In the genomic region with DNA sequence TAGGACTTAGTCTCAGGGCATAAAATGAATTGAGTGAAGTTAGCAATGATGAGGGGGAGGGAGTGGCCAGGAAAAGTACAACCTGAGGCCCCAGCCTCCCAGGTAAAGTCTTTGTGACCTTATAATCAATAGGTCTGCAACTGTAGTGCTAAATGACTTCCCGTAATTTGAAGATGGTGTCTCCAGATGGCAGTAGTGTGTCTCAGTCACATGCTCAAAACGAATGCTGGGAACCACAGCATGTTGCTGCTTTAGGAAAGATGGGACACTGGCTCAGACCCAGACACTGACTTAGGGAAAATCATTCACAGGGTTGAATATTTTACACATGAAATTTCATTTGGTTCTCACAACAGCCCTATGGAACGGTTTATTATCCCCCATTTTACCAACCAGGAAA, we compare ENCODE assay signal across 10 cellular contexts. TPM values are rescaled to one million over a fixed set of nuclear protein-coding genes. Genes with fewer than 3 reads are reported as not detected.
A peak's percentile ranks its signal among the peaks of the same experiment; 100 is the strongest.
DNase-seq lines count a peak whose midpoint lies in the region; ATAC-seq, FAIRE-seq and TF ChIP-seq lines count a peak whose summit lies in the region.
"Had no signal": no experiment of that assay in that cellular context is flagged by ENCODE, and none has a peak within 500 bp of the region (broad histone marks: within the 10 kb centered on the region; RNA-seq: fewer than 3 reads in every experiment).

No MANE protein-coding gene starts in this region.

- H3K36me3 ChIP-seq in H1 (ENCODE audit: control insufficient read depth in 2 of 4, insufficient read depth in 4 of 4, low read length in 3 of 4) (no peaks in the 10 kb centered on the region), smooth muscle cell (ENCODE audit: low read depth) (no peaks in the 10 kb centered on the region)

- H3K4me2 ChIP-seq in H1 (ENCODE audit: insufficient read depth in 1 of 2, low read depth in 2 of 2, low read length in 2 of 2) (no peak overlapping the region), smooth muscle cell (no peak overlapping the region)

- H3K4me1 ChIP-seq in H1 (replicated peaks in 1 of 4; ENCODE audit: control insufficient read depth in 3 of 4, insufficient read depth in 4 of 4, low read length in 3 of 4) = peaks cover 0 to 6% (median 0%) of the 10 kb centered on the region in 4 experiments; a peak in 2 of 7 replicates
- peaks cover 9% of the 10 kb centered on the region for H3K4me1 ChIP-seq in smooth muscle cell (ENCODE audit: low read depth)

- H3K27ac ChIP-seq in H1 (ENCODE audit: low read depth, low read length) = no peak overlapping the region
- H3K27ac ChIP-seq in smooth muscle cell (ENCODE audit: low read depth) = peak overlapping the region; percentile 61

- FAIRE-seq in H1 (lab: Jason Lieb, UNC) = peak; percentile 91

- no peak overlapping the region for H2BK20ac ChIP-seq in H1 (ENCODE audit: low read length)

- peaks cover 4 to 28% (median 22%) of the 10 kb centered on the region in 3 donors for H3K27me3 Mint-ChIP-seq in CD14-positive monocyte (ENCODE audit: low read depth in 3 of 3)

- H2BK5ac ChIP-seq in H1 (ENCODE audit: low read depth, low read length) = no peak overlapping the region

- no peak overlapping the region for H3K9ac ChIP-seq in H1 (replicated peaks in 1 of 4; ENCODE audit: extremely low read depth in 1 of 4, low read depth in 3 of 4, low read length in 3 of 4)
- H3K9ac ChIP-seq in smooth muscle cell (ENCODE audit: low read depth) = no peak overlapping the region

- H3K9me3 ChIP-seq in H1 (ENCODE audit: insufficient read depth in 2 of 2, low read depth in 1 of 2, low read length in 1 of 2) (no peaks in the 10 kb centered on the region), smooth muscle cell (replicated peaks; ENCODE audit: low read depth) (no peaks in the 10 kb centered on the region)

- no peaks in the 10 kb centered on the region for H3K4me1 Mint-ChIP-seq in CD14-positive monocyte

- H3K9me3 Mint-ChIP-seq in CD14-positive monocyte = peaks cover 0 to 3% (median 0%) of the 10 kb centered on the region in 7 donors
- H3K9me3 Mint-ChIP-seq: natural killer cell treated with Interleukin-12 subunit alpha and Interleukin-12 subunit beta and Interleukin-15 and Interleukin-18, amount 100 ng/mL, for 72 hours had no signal

- CTCF ChIA-PET in H1 (lab: Charles Lee; ENCODE audit: partially characterized antibody) = interaction anchor here (0.5 to 4.3 kb wide), 13 partner anchors 8 to 1895 kb away, joined by 3 to 22 read pairs (median 5); partner anchors contain the start of gene TSPAN6

- H3K18ac ChIP-seq in H1 (ENCODE audit: extremely low read depth, low read length) = no peak overlapping the region

- no peak overlapping the region for H2BK12ac ChIP-seq in H1 (ENCODE audit: low read depth, low read length)

- H3K4ac ChIP-seq in H1 (replicated peaks; ENCODE audit: insufficient read length, low read depth, low read length) = no peak overlapping the region

- H2AFZ ChIP-seq in H1 (ENCODE audit: low read length) = no peak overlapping the region
- no peak overlapping the region for H2AFZ ChIP-seq in smooth muscle cell (ENCODE audit: low read depth)

- TF ChIP-seq CTCF in H1 (IDR thresholded peaks at IDR 0.05; ENCODE audit: control extremely low read depth in 1 of 3, insufficient read depth in 1 of 3, low read depth in 1 of 3, low read length in 3 of 3) = peak in 2 of 3 experiments; percentile 25 to 53; a peak in 2 of 4 replicates
- TF ChIP-seq CTCF in smooth muscle cell (IDR thresholded peaks at IDR 0.05; ENCODE audit: borderline replicate concordance, insufficient read depth, poor library complexity, severe bottlenecking) = no peak
- TF ChIP-seq CTCF in CD14-positive monocyte (IDR thresholded peaks at IDR 0.05) = no peak

- H3K4me3 Mint-ChIP-seq in CD14-positive monocyte = no peak overlapping the region
- H3K4me3 Mint-ChIP-seq: natural killer cell treated with Interleukin-12 subunit alpha and Interleukin-12 subunit beta and Interleukin-15 and Interleukin-18, amount 100 ng/mL, for 72 hours had no signal

- H4K20me1 ChIP-seq in H1 (replicated peaks in 1 of 2; ENCODE audit: control insufficient read depth in 1 of 2, insufficient read depth in 2 of 2, low read length in 2 of 2) = no peaks in the 10 kb centered on the region
- no peaks in the 10 kb centered on the region for H4K20me1 ChIP-seq in smooth muscle cell (ENCODE audit: low read depth)

- DNase-seq in NCI-H1417 (lab: John Stamatoyannopoulos, UW) (peak in 2 of 3 experiments; percentile 8 to 27), NCI-H1417 treated with DMSO at 0.1 percent for 48 hours (lab: John Stamatoyannopoulos, UW) (no peak), NCI-H2227 treated with DMSO at 0.1 percent for 48 hours (lab: John Stamatoyannopoulos, UW) (peak; percentile 7), H1 (ENCODE audit: low read depth in 1 of 2, low spot score in 2 of 2) (no peak), smooth muscle cell (lab: John Stamatoyannopoulos, UW; ENCODE audit: unreplicated experiment) (no peak), T-helper 1 cell (no peak), CD14-positive monocyte (ENCODE audit: low spot score) (no peak)
- DNase-seq: activated T-cell treated with anti-CD3 and anti-CD28 coated beads, Interleukin-2, amount 50 U/mL, for 48 hours had no signal

- H3K36me3 Mint-ChIP-seq in CD14-positive monocyte = no peaks in the 10 kb centered on the region
- H3K36me3 Mint-ChIP-seq: natural killer cell treated with Interleukin-12 subunit alpha and Interleukin-12 subunit beta and Interleukin-15 and Interleukin-18, amount 100 ng/mL, for 72 hours had no signal

- no peak overlapping the region for H4K8ac ChIP-seq in H1 (ENCODE audit: extremely low read depth, insufficient read depth, low read length)

- no peak overlapping the region for H3K23ac ChIP-seq in H1 (ENCODE audit: insufficient read length)

- WGBS in H1 (ENCODE audit: extremely low coverage in 1 of 2, insufficient coverage in 1 of 2, insufficient read length in 1 of 2, insufficient replicate concordance in 2 of 2, low coverage in 1 of 2, low lambda C conversion rate in 2 of 2, missing lambda C conversion rate in 1 of 2), 2 experiments = 45% methylated on average over 3 of the region's 3 CpGs; no CpG with 5 or more reads in 1 of the 2 experiments
- 29% methylated on average over 3 of the region's 3 CpGs for WGBS in smooth muscle cell (ENCODE audit: low lambda C conversion rate)

- no peak overlapping the region for H2BK120ac ChIP-seq in H1 (replicated peaks; ENCODE audit: low read depth, low read length)

- H3K4me3 ChIP-seq in H1 (ENCODE audit: extremely low read depth in 1 of 4, insufficient read depth in 2 of 4, low read depth in 3 of 4, low read length in 4 of 4) (no peak overlapping the region), smooth muscle cell (no peak overlapping the region)

- ATAC-seq in GM21786 (IDR thresholded peaks at IDR 0.05; ENCODE audit: unreplicated experiment) = no peak
- ATAC-seq: natural killer cell treated with Interleukin-12 subunit alpha and Interleukin-12 subunit beta and Interleukin-15 and Interleukin-18, amount 100 ng/mL, for 72 hours had no signal

- H4K5ac ChIP-seq in H1 (ENCODE audit: insufficient read length, low read depth, low read length) = no peak overlapping the region

- POLR2A ChIA-PET in H1 (lab: Charles Lee; ENCODE audit: partially characterized antibody) = interaction anchor here (0.8 kb wide), 1 partner anchor 11 kb away, joined by 3 read pairs; no protein-coding TSS in a partner anchor

- no peak overlapping the region for H2AK5ac ChIP-seq in H1 (ENCODE audit: low read depth, low read length)

- no peak overlapping the region for H3K56ac ChIP-seq in H1 (replicated peaks; ENCODE audit: insufficient read length, low read depth, low read length)

- no peaks in the 10 kb centered on the region for H3K23me2 ChIP-seq in H1 (ENCODE audit: low read depth, low read length)

- TF ChIP-seq POLR2A in H1 (IDR thresholded peaks at IDR 0.05; ENCODE audit: control extremely low read depth in 1 of 2, low read depth in 2 of 2, low read length in 2 of 2) = no peak

- H4K91ac ChIP-seq in H1 (replicated peaks; ENCODE audit: insufficient read length, low read length) = no peak overlapping the region

- intact Hi-C loops in CD14-positive monocyte (cut with micrococcal nuclease) = no loop called here

- no peak overlapping the region for H2BK15ac ChIP-seq in H1 (ENCODE audit: low read length)

- H3K27ac Mint-ChIP-seq in CD14-positive monocyte = no peak overlapping the region
- H3K27ac Mint-ChIP-seq: natural killer cell treated with Interleukin-12 subunit alpha and Interleukin-12 subunit beta and Interleukin-15 and Interleukin-18, amount 100 ng/mL, for 72 hours had no signal

- TF ChIP-seq EP300 in H1 (IDR thresholded peaks at IDR 0.05; ENCODE audit: borderline replicate concordance in 1 of 2, low read depth in 2 of 2, low read length in 2 of 2) = no peak

- H3K79me1 ChIP-seq in H1 (ENCODE audit: low read depth, low read length) = no peaks in the 10 kb centered on the region

- no peak overlapping the region for H3K14ac ChIP-seq in H1 (ENCODE audit: insufficient read length)

- H3F3A ChIP-seq in smooth muscle cell (ENCODE audit: low read depth) = peaks cover 3% of the 10 kb centered on the region

- TF ChIP-seq RAD21 in H1 (IDR thresholded peaks at IDR 0.05 in 1 of 2, conservative IDR thresholded peaks at IDR 0.05 in 1 of 2; ENCODE audit: low read depth in 2 of 2, low read length in 2 of 2) = peak in 1 of 2 experiments; percentile 23; a peak in 1 of 4 replicates

- no peaks in the 10 kb centered on the region for H3K79me2 ChIP-seq in H1 (ENCODE audit: control insufficient read depth in 1 of 2, insufficient read depth in 2 of 2, low read length in 2 of 2)
- peaks cover 7% of the 10 kb centered on the region for H3K79me2 ChIP-seq in smooth muscle cell (ENCODE audit: low read depth)

- no peaks in the 10 kb centered on the region for H3K27me3 ChIP-seq in H1 (replicated peaks in 1 of 4; ENCODE audit: control insufficient read depth in 3 of 4, extremely low read depth in 1 of 4, insufficient read depth in 3 of 4, low read length in 3 of 4)
- H3K27me3 ChIP-seq in smooth muscle cell (ENCODE audit: low read depth) = no peaks in the 10 kb centered on the region

RNA-seq across cellular contexts. Expression of gene SRPX2, which starts 10.3 kb away (rescaled TPM):
- not detected in 2 replicates for total RNA-seq in H1 (2021; fragmentation: NEBNext Ultra II Directional; extraction: Animal tissue kit (Norgen Biotek cat#: 25700))
- polyA plus RNA-seq in H1 (2011; rRNA removed) (not detected in 2 replicates), smooth muscle cell (151 and 215 TPM in 2 replicates), CD14-positive monocyte (not detected)
- not detected for polyA plus RNA-seq in H1 (2011; cell fraction: cytosol; rRNA removed)
- 0.17 TPM for polyA plus RNA-seq in H1 (2011; cell fraction: nucleus; rRNA removed)
- polyA plus RNA-seq in H1 (2012, experiment 1 of 2) = 0.13 TPM in 1 of 4 replicates, not detected in the others
- not detected for polyA plus RNA-seq in H1 (2012, experiment 2 of 2)
- polyA plus RNA-seq in H1 (2013, experiment 1 of 2) = not detected
- polyA plus RNA-seq in H1 (2013, experiment 2 of 2) = not detected
- not detected in 2 replicates for polyA minus RNA-seq in H1 (2011; rRNA and poly(A)+ RNA removed)
- not detected for polyA minus RNA-seq in H1 (2011; cell fraction: cytosol; rRNA and poly(A)+ RNA removed)
- polyA minus RNA-seq in H1 (2011; cell fraction: nucleus; rRNA and poly(A)+ RNA removed) = not detected
- total RNA-seq in smooth muscle cell = 118 and 151 TPM in 2 replicates
- total RNA-seq: natural killer cell treated with Interleukin-12 subunit alpha and Interleukin-12 subunit beta and Interleukin-15 and Interleukin-18, amount 100 ng/mL, for 72 hours had no signal

RNA-seq across cellular contexts. Expression of gene TSPAN6, which starts 17.6 kb away (rescaled TPM):
- 56.8 and 58.1 TPM in 2 replicates for total RNA-seq in H1 (2021; fragmentation: NEBNext Ultra II Directional; extraction: Animal tissue kit (Norgen Biotek cat#: 25700))
- polyA plus RNA-seq in H1 (2011; rRNA removed) (41.7 and 67.7 TPM in 2 replicates), smooth muscle cell (78.6 and 80.5 TPM in 2 replicates), CD14-positive monocyte (not detected)
- polyA plus RNA-seq in H1 (2011; cell fraction: cytosol; rRNA removed) = 57.7 TPM
- polyA plus RNA-seq in H1 (2011; cell fraction: nucleus; rRNA removed) = 19.6 TPM
- 51.3 to 71.8 TPM (median 55.0 TPM) in 4 replicates for polyA plus RNA-seq in H1 (2012, experiment 1 of 2)
- 19.9 TPM for polyA plus RNA-seq in H1 (2012, experiment 2 of 2)
- polyA plus RNA-seq in H1 (2013, experiment 1 of 2) = 63.3 TPM
- 74.6 TPM for polyA plus RNA-seq in H1 (2013, experiment 2 of 2)
- polyA minus RNA-seq in H1 (2011; rRNA and poly(A)+ RNA removed) = 44.3 and 57.2 TPM in 2 replicates
- 23.3 TPM for polyA minus RNA-seq in H1 (2011; cell fraction: cytosol; rRNA and poly(A)+ RNA removed)
- polyA minus RNA-seq in H1 (2011; cell fraction: nucleus; rRNA and poly(A)+ RNA removed) = 22.6 TPM
- total RNA-seq in smooth muscle cell = 86.4 and 104 TPM in 2 replicates
- total RNA-seq: natural killer cell treated with Interleukin-12 subunit alpha and Interleukin-12 subunit beta and Interleukin-15 and Interleukin-18, amount 100 ng/mL, for 72 hours had no signal

Comparison
In these comparisons a context has a peak if more than half of its experiments do, and no peak if none do; other contexts are left out.
1. DNase-seq: peak in NCI-H1417 (2 of 3) and NCI-H2227 treated with DMSO at 0.1 percent for 48 hours (single experiment); none in NCI-H1417 treated with DMSO at 0.1 percent for 48 hours (single experiment), H1 (0 of 2), smooth muscle cell (single experiment), T-helper 1 cell (0 of 5) and CD14-positive monocyte (single experiment).
2. CTCF ChIP-seq: peak in H1 (2 of 3); none in smooth muscle cell (single experiment) and CD14-positive monocyte (single experiment).
3. RNA of gene SRPX2, which starts 10.3 kb away (polyA plus RNA-seq): 151 to 215 TPM in smooth muscle cell; 0.13 to 0.17 TPM in H1 and not detected in CD14-positive monocyte; every median in the first group is over 100 times any median in the second.
4. RNA of gene TSPAN6, which starts 17.6 kb away (polyA plus RNA-seq): 78.6 to 80.5 TPM in smooth muscle cell and 19.6 to 74.6 TPM in H1; not detected in CD14-positive monocyte; every median in the first group is over 10 times any median in the second.